8 cellular contexts compared by ENCODE assay signal in genomic region chr4:142353149-142353738, GRCh38.
DNase-seq lines count a peak whose midpoint lies in the region; ATAC-seq and TF ChIP-seq lines count a peak whose summit lies in the region.

No MANE protein-coding gene starts in this region.

- no peaks in the 10 kb centered on the region for H3K9me3 Mint-ChIP-seq in activated CD4-positive, alpha-beta memory T cell treated with anti-CD3 and anti-CD28 coated beads for 36 hours

- peaks cover 0 to 54% (median 9%) of the 10 kb centered on the region in 3 donors for H3K4me1 ChIP-seq in gastroesophageal sphincter

- 19 to 20% methylated on average over 5 of the region's 5 CpGs for WGBS in gastroesophageal sphincter (ENCODE audit: low coverage in 1 of 2), 2 donors

- peak overlapping the region; percentile 55 for H3K4me3 Mint-ChIP-seq in activated CD4-positive, alpha-beta memory T cell treated with anti-CD3 and anti-CD28 coated beads for 36 hours

- CTCF ChIA-PET in activated CD4-positive, alpha-beta memory T cell treated with anti-CD3 and anti-CD28 coated beads for 36 hours (lab: Charles Lee) = interaction anchor here (0.8 to 4.2 kb wide), 29 partner anchors 9 to 380 kb away, joined by 3 to 19 read pairs (median 5); no protein-coding TSS in a partner anchor

- intact Hi-C loops in activated CD4-positive, alpha-beta memory T cell treated with anti-CD3 and anti-CD28 coated beads for 36 hours (cut with micrococcal nuclease) = loop anchor here (1.0 to 5.0 kb wide), 5 partner anchors 81 to 492 kb away; no protein-coding TSS in a partner anchor

- H3K27me3 ChIP-seq in gastroesophageal sphincter = no peaks in the 10 kb centered on the region

- POLR2A ChIA-PET in activated CD4-positive, alpha-beta memory T cell treated with anti-CD3 and anti-CD28 coated beads for 36 hours (lab: Charles Lee) = interaction anchor here (1.1 to 2.4 kb wide), 2 partner anchors 46 to 53 kb away, joined by 3 to 11 read pairs; no protein-coding TSS in a partner anchor

- TF ChIP-seq CTCF in gastroesophageal sphincter (IDR thresholded peaks at IDR 0.05) = peak; percentile 77 to 89 (median 87)
- peak; percentile 77 for TF ChIP-seq CTCF in retinal pigment epithelial cell (conservative IDR thresholded peaks at IDR 0.05; ENCODE audit: low read depth, low read length)

- H3K36me3 Mint-ChIP-seq in activated CD4-positive, alpha-beta memory T cell treated with anti-CD3 and anti-CD28 coated beads for 36 hours = no peaks in the 10 kb centered on the region

- peak overlapping the region; percentile 87 for H3K27ac Mint-ChIP-seq in activated CD4-positive, alpha-beta memory T cell treated with anti-CD3 and anti-CD28 coated beads for 36 hours

- no peaks in the 10 kb centered on the region for H3K9me3 ChIP-seq in gastroesophageal sphincter

- H3K4me1 Mint-ChIP-seq in activated CD4-positive, alpha-beta memory T cell treated with anti-CD3 and anti-CD28 coated beads for 36 hours (ENCODE audit: low read depth) = peaks cover 95% of the 10 kb centered on the region

- no peak for TF ChIP-seq POLR2A in gastroesophageal sphincter (IDR thresholded peaks at IDR 0.05)

- no peaks in the 10 kb centered on the region for H3K36me3 ChIP-seq in gastroesophageal sphincter

- no peaks in the 10 kb centered on the region for H3K27me3 Mint-ChIP-seq in activated CD4-positive, alpha-beta memory T cell treated with anti-CD3 and anti-CD28 coated beads for 36 hours

- no peak for TF ChIP-seq EP300 in gastroesophageal sphincter (IDR thresholded peaks at IDR 0.05)

- peak; percentile 33 for DNase-seq in D341Med (ENCODE audit: low spot score)
- DNase-seq in NCI-H1105 treated with DMSO at 0.1 percent for 48 hours (lab: John Stamatoyannopoulos, UW) = peak; percentile 27
- no peak for DNase-seq in activated CD4-positive, alpha-beta memory T cell treated with anti-CD3 and anti-CD28 coated beads for 36 hours
- peak; percentile 61 for DNase-seq in retinal pigment epithelial cell (ENCODE audit: low read depth)
- no peak for DNase-seq in NCI-H2227 treated with DMSO at 0.1 percent for 48 hours (lab: John Stamatoyannopoulos, UW)

- H3K27ac ChIP-seq in gastroesophageal sphincter = peak overlapping the region in 3 of 4 donors; percentile 2 to 59 (median 48)

- H3K4me3 ChIP-seq in gastroesophageal sphincter = no peak overlapping the region
- H3K4me3 ChIP-seq in retinal pigment epithelial cell (ENCODE audit: low read length) = no peak overlapping the region

- ATAC-seq in GM19395 (IDR thresholded peaks at IDR 0.05; ENCODE audit: unreplicated experiment) = peak; percentile 73
- peak; percentile 32 for ATAC-seq in gastroesophageal sphincter
- no peak for ATAC-seq in HG03097 (IDR thresholded peaks at IDR 0.05; ENCODE audit: low FRiP score, unreplicated experiment)

Comparison
In these comparisons a context has a peak if more than half of its experiments do, and no peak if none do; other contexts are left out.
1. DNase-seq: peak in D341Med (single experiment), NCI-H1105 treated with DMSO at 0.1 percent for 48 hours (single experiment) and retinal pigment epithelial cell (single experiment); none in activated CD4-positive, alpha-beta memory T cell treated with anti-CD3 and anti-CD28 coated beads for 36 hours (single experiment) and NCI-H2227 treated with DMSO at 0.1 percent for 48 hours (single experiment).